In genomic region chr2:83703598-83703997, GRCh38 we compare ENCODE assay signal across 3 cellular contexts.
TF ChIP-seq lines count a peak whose summit lies in the region.

No MANE protein-coding gene starts in this region.

TF ChIP-seq in A549, 52 proteins besides CTCF, POLR2A, EP300 and RAD21:
- TF ChIP-seq MAFK (IDR thresholded peaks at IDR 0.05; ENCODE audit: partially characterized antibody) (peak; percentile 78), ZNF302 (CRISPR knock-in tag; IDR thresholded peaks at IDR 0.05) (no peak)

TF ChIP-seq in IMR-90, 13 proteins besides CTCF, POLR2A, EP300 and RAD21:
- TF ChIP-seq MAFK (IDR thresholded peaks at IDR 0.05; ENCODE audit: low read depth, low read length) = peak; percentile 90
- no peak for TF ChIP-seq MXI1 (IDR thresholded peaks at IDR 0.05; ENCODE audit: borderline replicate concordance, low read depth, low read length)

TF ChIP-seq in H1, 55 proteins besides CTCF, POLR2A, EP300 and RAD21:
- no peak for TF ChIP-seq ATF3 (IDR thresholded peaks at IDR 0.05; ENCODE audit: insufficient read depth, low read depth, low read length)
- peak; percentile 39; the same call in 1 of the 2 replicates for TF ChIP-seq MAFK (IDR thresholded peaks at IDR 0.05; ENCODE audit: low read depth, low read length)
